Comparison of ENCODE assay signal across 8 cellular contexts in the genomic region with DNA sequence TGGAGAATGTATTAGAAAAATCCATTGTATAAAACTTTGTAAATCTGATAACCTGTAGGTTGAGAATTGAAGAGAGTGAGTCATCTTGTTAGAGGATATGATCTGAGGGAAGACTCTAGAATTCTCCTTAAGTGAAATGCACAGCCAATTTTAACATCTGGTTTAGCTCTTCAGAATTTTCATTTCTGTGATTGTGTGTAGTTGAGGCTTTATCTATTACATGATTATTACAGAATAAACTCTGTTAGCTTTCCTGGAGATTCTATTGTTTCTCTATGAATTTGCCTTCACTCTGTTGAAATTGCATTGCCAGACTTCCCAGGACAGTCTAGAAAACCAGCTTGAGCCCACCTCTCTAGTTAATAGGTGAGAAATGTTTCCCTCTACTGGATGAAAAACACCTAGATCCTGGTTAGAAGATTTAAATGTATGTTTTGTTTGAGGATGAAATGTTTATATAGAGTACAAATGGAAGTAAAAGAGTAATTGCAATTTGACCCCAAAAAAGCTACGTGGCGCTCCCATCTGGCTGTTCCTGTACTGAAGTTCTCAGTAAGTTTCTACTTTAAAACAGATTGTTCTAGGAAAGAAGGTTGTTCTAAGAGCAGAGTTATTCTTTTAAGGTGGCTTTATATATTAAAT. TPM values are rescaled to one million over a fixed set of nuclear protein-coding genes. Genes with fewer than 3 reads are reported as not detected.
DNase-seq lines count a peak whose midpoint lies in the region; ATAC-seq and TF ChIP-seq lines count a peak whose summit lies in the region.

No MANE protein-coding gene starts in this region.

- intact Hi-C loops in CD14-positive monocyte (cut with micrococcal nuclease): loop anchor here in 1 of 2 donors (10.0 kb wide), 1 partner anchor 286 kb away; no protein-coding TSS in a partner anchor

- peaks cover 22% of the 10 kb centered on the region for H3K4me1 ChIP-seq in skeletal muscle satellite cell (ENCODE audit: control insufficient read depth, insufficient read depth, low read length)

- ATAC-seq in GM21528 (IDR thresholded peaks at IDR 0.05; ENCODE audit: low FRiP score, unreplicated experiment) (no peak), GM19463 (IDR thresholded peaks at IDR 0.05; ENCODE audit: unreplicated experiment) (no peak), GM21515 (IDR thresholded peaks at IDR 0.05; ENCODE audit: unreplicated experiment) (no peak)

- TF ChIP-seq CTCF in CD14-positive monocyte (IDR thresholded peaks at IDR 0.05) (no peak), fibroblast of pulmonary artery (IDR thresholded peaks at IDR 0.05; ENCODE audit: low read length, missing control alignments) (peak; percentile 28)

- H3K36me3 ChIP-seq in skeletal muscle satellite cell (ENCODE audit: insufficient read depth, low read length): peaks cover 7% of the 10 kb centered on the region

- peak overlapping the region in 2 of 7 donors; percentile 22 to 30 for H3K27ac Mint-ChIP-seq in CD14-positive monocyte
- H3K27ac Mint-ChIP-seq in T-helper 1 cell treated with Interleukin-12 subunit alpha and Interleukin-12 subunit beta and Interleukin-4 antibody, amounts not matched to agents 30 μg/mL and 1 μg/mL, for 36 hours: peak overlapping the region; percentile 34

- H3K9ac ChIP-seq in skeletal muscle satellite cell (ENCODE audit: low read depth, low read length): peak overlapping the region; percentile 95

- peak overlapping the region; percentile 87 for H3K4me3 ChIP-seq in fibroblast of pulmonary artery (replicated peaks; ENCODE audit: low read depth, low read length)
- peak overlapping the region; percentile 80 for H3K4me3 ChIP-seq in skeletal muscle satellite cell (ENCODE audit: low read length)

- peaks cover 57% of the 10 kb centered on the region for H3K4me1 Mint-ChIP-seq in CD14-positive monocyte
- peaks cover 37% of the 10 kb centered on the region for H3K4me1 Mint-ChIP-seq in T-helper 1 cell treated with Interleukin-12 subunit alpha and Interleukin-12 subunit beta and Interleukin-4 antibody, amounts not matched to agents 30 μg/mL and 1 μg/mL, for 36 hours (ENCODE audit: low read depth)

- no peaks in the 10 kb centered on the region for H3K9me3 Mint-ChIP-seq in CD14-positive monocyte
- H3K9me3 Mint-ChIP-seq in T-helper 1 cell treated with Interleukin-12 subunit alpha and Interleukin-12 subunit beta and Interleukin-4 antibody, amounts not matched to agents 30 μg/mL and 1 μg/mL, for 36 hours: no peaks in the 10 kb centered on the region

- H3K27me3 ChIP-seq in skeletal muscle satellite cell (ENCODE audit: control insufficient read depth, insufficient read depth, low read length): no peaks in the 10 kb centered on the region

- peaks cover 7 to 19% of the 10 kb centered on the region in 2 donors for H3K36me3 Mint-ChIP-seq in CD14-positive monocyte
- H3K36me3 Mint-ChIP-seq in T-helper 1 cell treated with Interleukin-12 subunit alpha and Interleukin-12 subunit beta and Interleukin-4 antibody, amounts not matched to agents 30 μg/mL and 1 μg/mL, for 36 hours (ENCODE audit: low read depth): peaks cover 14% of the 10 kb centered on the region

- no peak for DNase-seq in CD14-positive monocyte (ENCODE audit: low spot score)
- DNase-seq in HEK293T (ENCODE audit: extremely low spot score): peak; percentile 21
- peak; percentile 67 for DNase-seq in fibroblast of pulmonary artery (ENCODE audit: low read depth)

- no peaks in the 10 kb centered on the region for H3K27me3 Mint-ChIP-seq in CD14-positive monocyte (ENCODE audit: low read depth in 3 of 3)
- H3K27me3 Mint-ChIP-seq in T-helper 1 cell treated with Interleukin-12 subunit alpha and Interleukin-12 subunit beta and Interleukin-4 antibody, amounts not matched to agents 30 μg/mL and 1 μg/mL, for 36 hours (ENCODE audit: low read depth): no peaks in the 10 kb centered on the region

- CTCF ChIA-PET in HEK293T (lab: Yijun Ruan, JAX): interaction anchor here (0.6 to 1.4 kb wide), 4 partner anchors 283 to 595 kb away, joined by 3 read pairs; no protein-coding TSS in a partner anchor

- H3K4me3 Mint-ChIP-seq in CD14-positive monocyte: peak overlapping the region; percentile 97 to 100
- peak overlapping the region; percentile 100 for H3K4me3 Mint-ChIP-seq in T-helper 1 cell treated with Interleukin-12 subunit alpha and Interleukin-12 subunit beta and Interleukin-4 antibody, amounts not matched to agents 30 μg/mL and 1 μg/mL, for 36 hours

- POLR2A ChIA-PET in HEK293T (lab: Yijun Ruan, JAX): no interaction called here

- H3K4me2 ChIP-seq in skeletal muscle satellite cell (ENCODE audit: low read length): peak overlapping the region; percentile 87

- no peaks in the 10 kb centered on the region for H3K9me3 ChIP-seq in skeletal muscle satellite cell (replicated peaks; ENCODE audit: low read length)

TF ChIP-seq in HEK293T, 16 proteins besides CTCF, POLR2A, EP300 and RAD21:
- TF ChIP-seq FOXM1 (IDR thresholded peaks at IDR 0.05; ENCODE audit: borderline replicate concordance): no peak
- TF ChIP-seq ZNF384 (IDR thresholded peaks at IDR 0.05): no peak
- no peak for TF ChIP-seq BHLHE40 (IDR thresholded peaks at IDR 0.05; ENCODE audit: borderline replicate concordance)
- TF ChIP-seq HDGF (IDR thresholded peaks at IDR 0.05; ENCODE audit: borderline replicate concordance): no peak
- TF ChIP-seq FOXA1 (IDR thresholded peaks at IDR 0.05): no peak
- TF ChIP-seq ARNT (IDR thresholded peaks at IDR 0.05): no peak
- no peak for TF ChIP-seq SP1 (IDR thresholded peaks at IDR 0.05)
- TF ChIP-seq, protein P1, sequence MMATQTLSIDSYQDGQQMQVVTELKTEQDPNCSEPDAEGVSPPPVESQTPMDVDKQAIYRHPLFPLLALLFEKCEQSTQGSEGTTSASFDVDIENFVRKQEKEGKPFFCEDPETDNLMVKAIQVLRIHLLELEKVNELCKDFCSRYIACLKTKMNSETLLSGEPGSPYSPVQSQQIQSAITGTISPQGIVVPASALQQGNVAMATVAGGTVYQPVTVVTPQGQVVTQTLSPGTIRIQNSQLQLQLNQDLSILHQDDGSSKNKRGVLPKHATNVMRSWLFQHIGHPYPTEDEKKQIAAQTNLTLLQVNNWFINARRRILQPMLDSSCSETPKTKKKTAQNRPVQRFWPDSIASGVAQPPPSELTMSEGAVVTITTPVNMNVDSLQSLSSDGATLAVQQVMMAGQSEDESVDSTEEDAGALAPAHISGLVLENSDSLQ (IDR thresholded peaks at IDR 0.05): no peak

RNA-seq across cellular contexts. Expression of a gene that starts 2.9 kb away (rescaled TPM):
- 10 to 100 TPM; 35.6 to 43.8 TPM for polyA plus RNA-seq in CD14-positive monocyte
- 40.2 and 47.9 TPM in 2 replicates for total RNA-seq in skeletal muscle satellite cell (2012; rRNA removed)
